Comparison of ENCODE assay signal across 8 cellular contexts in genomic region chr1:94792473-94792875, GRCh38. TPM values are rescaled to one million over a fixed set of nuclear protein-coding genes. Genes with fewer than 3 reads are reported as not detected.
DNase-seq lines count a peak whose midpoint lies in the region; ATAC-seq and TF ChIP-seq lines count a peak whose summit lies in the region.

No MANE protein-coding gene starts in this region.

- ATAC-seq in GM21576 (IDR thresholded peaks at IDR 0.05; ENCODE audit: unreplicated experiment) (peak; percentile 99), naive B cell (ENCODE audit: low read depth in 2 of 2) (peak; percentile 83 to 88)

- DNase-seq in EH (ENCODE audit: low read depth) (peak; percentile 80), HT-29 (ENCODE audit: low spot score) (peak; percentile 19), cardiac fibroblast (ENCODE audit: low read depth in 2 of 2) (peak; percentile 43 to 90), naive B cell (peak; percentile 57), HuH-7.5 (ENCODE audit: low spot score) (no peak), NCI-H1417 treated with DMSO at 0.1 percent for 48 hours (lab: John Stamatoyannopoulos, UW) (no peak), mesenteric fat pad (ENCODE audit: low spot score) (no peak)

- H3K4me3 Mint-ChIP-seq in naive B cell = peak overlapping the region; percentile 2 to 69 (median 46)

- H3K27ac Mint-ChIP-seq in naive B cell = peak overlapping the region; percentile 29 to 86 (median 75)

- peaks cover 0 to 25% (median 4%) of the 10 kb centered on the region in 7 donors for H3K9me3 Mint-ChIP-seq in naive B cell

- H3K4me1 Mint-ChIP-seq in naive B cell = peaks cover 36 to 49% (median 37%) of the 10 kb centered on the region in 3 donors

- no peaks in the 10 kb centered on the region for H3K27me3 Mint-ChIP-seq in naive B cell

- TF ChIP-seq CTCF in cardiac fibroblast (IDR thresholded peaks at IDR 0.05; ENCODE audit: low read depth, low read length) = peak; percentile 55

- H3K4me3 ChIP-seq in cardiac fibroblast (replicated peaks in 1 of 2; ENCODE audit: low read depth in 2 of 2, low read length in 2 of 2) = no peak overlapping the region

- no peaks in the 10 kb centered on the region for H3K36me3 Mint-ChIP-seq in naive B cell

RNA-seq across cellular contexts. Expression of gene SLC44A3, which starts 27.7 kb away (rescaled TPM):
- total RNA-seq in HT-29 (2014; rRNA removed; shearing (Covaris generic)) = 14.1 and 15.6 TPM in 2 replicates
- not detected for polyA plus RNA-seq in naive B cell (ENCODE audit: low read depth in 6 of 6)
- total RNA-seq in mesenteric fat pad = 3.5 TPM

Comparison
In these comparisons a context has a peak if more than half of its experiments do, and no peak if none do; other contexts are left out.
1. DNase-seq: peak in EH (single experiment), HT-29 (single experiment), cardiac fibroblast (2 of 2) and naive B cell (single experiment); none in HuH-7.5 (single experiment), NCI-H1417 treated with DMSO at 0.1 percent for 48 hours (single experiment) and mesenteric fat pad (single experiment).